ENCODE assay signal across 1 cellular context in the genomic region with DNA sequence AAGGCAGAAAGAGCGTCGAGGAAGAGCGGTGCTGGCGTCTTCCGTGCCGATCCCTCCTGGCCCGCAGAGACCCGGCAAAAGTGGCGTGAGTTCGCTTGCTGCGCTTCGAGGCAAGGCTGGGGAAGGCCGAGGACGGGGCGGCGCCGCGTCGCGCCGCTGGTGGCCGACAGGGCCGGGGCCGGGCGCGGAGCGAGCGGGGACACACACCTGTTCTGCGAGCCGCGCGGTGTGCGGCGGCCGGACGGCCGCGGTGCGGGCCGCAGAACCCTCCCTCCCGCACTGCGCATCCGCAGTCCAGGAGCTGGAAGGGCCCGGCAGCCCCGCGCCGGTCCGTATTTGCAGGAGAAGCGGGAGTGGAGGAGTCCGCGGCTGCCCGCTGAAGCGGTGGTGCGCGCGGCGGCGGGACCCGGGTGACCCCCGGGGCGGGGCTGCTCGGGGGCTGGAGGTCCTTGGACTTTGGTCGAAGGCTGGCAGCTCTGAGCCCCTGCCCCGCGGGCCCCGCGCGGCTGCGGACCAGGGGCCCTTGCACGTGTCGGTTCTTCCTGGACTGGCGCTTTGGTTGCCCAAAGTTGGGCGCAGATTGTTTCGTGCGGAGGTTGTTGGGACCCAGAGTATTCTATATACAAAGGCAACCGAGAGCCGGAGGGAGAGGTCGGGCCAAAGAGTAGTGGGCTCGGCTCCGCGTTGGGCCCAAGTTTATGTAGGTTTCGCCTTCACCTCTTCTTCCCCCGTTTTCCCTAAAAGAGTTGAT.
A peak's percentile ranks its signal among the peaks of the same experiment; 100 is the strongest.
TF ChIP-seq lines count a peak whose summit lies in the region.

No MANE protein-coding gene starts in this region.

TF ChIP-seq in H1, 55 proteins besides CTCF, POLR2A, EP300 and RAD21 (continued from another document):
- no peak for TF ChIP-seq CREB1 (IDR thresholded peaks at IDR 0.05)
- TF ChIP-seq RNF2 (IDR thresholded peaks at IDR 0.05; ENCODE audit: borderline replicate concordance, low read depth, low read length, missing control alignments, poor library complexity, severe bottlenecking), result no peak
- TF ChIP-seq SIRT6 (IDR thresholded peaks at IDR 0.05; ENCODE audit: low read length), result no peak
- TF ChIP-seq SUZ12 (IDR thresholded peaks at IDR 0.05; ENCODE audit: low read length), result peak; percentile 90
- no peak for TF ChIP-seq FOSL1 (IDR thresholded peaks at IDR 0.05; ENCODE audit: insufficient read depth, low read depth, low read length)
- TF ChIP-seq CHD2 (IDR thresholded peaks at IDR 0.05; ENCODE audit: low read length), result no peak
- TF ChIP-seq, protein P1, sequence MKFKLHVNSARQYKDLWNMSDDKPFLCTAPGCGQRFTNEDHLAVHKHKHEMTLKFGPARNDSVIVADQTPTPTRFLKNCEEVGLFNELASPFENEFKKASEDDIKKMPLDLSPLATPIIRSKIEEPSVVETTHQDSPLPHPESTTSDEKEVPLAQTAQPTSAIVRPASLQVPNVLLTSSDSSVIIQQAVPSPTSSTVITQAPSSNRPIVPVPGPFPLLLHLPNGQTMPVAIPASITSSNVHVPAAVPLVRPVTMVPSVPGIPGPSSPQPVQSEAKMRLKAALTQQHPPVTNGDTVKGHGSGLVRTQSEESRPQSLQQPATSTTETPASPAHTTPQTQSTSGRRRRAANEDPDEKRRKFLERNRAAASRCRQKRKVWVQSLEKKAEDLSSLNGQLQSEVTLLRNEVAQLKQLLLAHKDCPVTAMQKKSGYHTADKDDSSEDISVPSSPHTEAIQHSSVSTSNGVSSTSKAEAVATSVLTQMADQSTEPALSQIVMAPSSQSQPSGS (IDR thresholded peaks at IDR 0.05; ENCODE audit: low read length), result no peak
- TF ChIP-seq, protein P2, sequence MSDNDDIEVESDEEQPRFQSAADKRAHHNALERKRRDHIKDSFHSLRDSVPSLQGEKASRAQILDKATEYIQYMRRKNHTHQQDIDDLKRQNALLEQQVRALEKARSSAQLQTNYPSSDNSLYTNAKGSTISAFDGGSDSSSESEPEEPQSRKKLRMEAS (IDR thresholded peaks at IDR 0.05), result peak; percentile 56
- peak; percentile 65 for TF ChIP-seq RBBP5 (IDR thresholded peaks at IDR 0.05; ENCODE audit: borderline replicate concordance, low read depth, low read length)
- TF ChIP-seq KDM4A (IDR thresholded peaks at IDR 0.05; ENCODE audit: low read depth, low read length, severe bottlenecking), result peak; percentile 72
- TF ChIP-seq JUND (IDR thresholded peaks at IDR 0.05; ENCODE audit: low read length), result no peak
- peak; percentile 85 for TF ChIP-seq EZH2 (IDR thresholded peaks at IDR 0.05; ENCODE audit: low read depth, low read length, severe bottlenecking)
- TF ChIP-seq EGR1 (IDR thresholded peaks at IDR 0.05; ENCODE audit: borderline replicate concordance, low read depth, low read length), result no peak
- no peak for TF ChIP-seq SIN3A (conservative IDR thresholded peaks at IDR 0.05 in 1 of 2, IDR thresholded peaks at IDR 0.05 in 1 of 2; ENCODE audit: low read depth in 1 of 2, low read length in 2 of 2)
- TF ChIP-seq BCL11A (IDR thresholded peaks at IDR 0.05; ENCODE audit: low read depth in 2 of 2, low read length in 2 of 2), result no peak
- no peak for TF ChIP-seq NANOG (IDR thresholded peaks at IDR 0.05; ENCODE audit: insufficient read depth, low read depth, low read length, poor library complexity, severe bottlenecking)
- TF ChIP-seq SIX5 (IDR thresholded peaks at IDR 0.05; ENCODE audit: low read depth, low read length), result no peak
- TF ChIP-seq RXRA (IDR thresholded peaks at IDR 0.05; ENCODE audit: insufficient read depth, low read depth, low read length), result no peak
- no peak for TF ChIP-seq HDAC6 (IDR thresholded peaks at IDR 0.05; ENCODE audit: low read depth, low read length)
- no peak for TF ChIP-seq TAF7 (optimal IDR thresholded peaks at IDR 0.05; ENCODE audit: borderline replicate concordance, low read depth, low read length)
- no peak for TF ChIP-seq SAP30 (IDR thresholded peaks at IDR 0.05; ENCODE audit: insufficient read depth, insufficient replicate concordance, low read length)
- TF ChIP-seq PHF8 (conservative IDR thresholded peaks at IDR 0.05; ENCODE audit: low read depth, low read length), result no peak
- TF ChIP-seq, protein P3, sequence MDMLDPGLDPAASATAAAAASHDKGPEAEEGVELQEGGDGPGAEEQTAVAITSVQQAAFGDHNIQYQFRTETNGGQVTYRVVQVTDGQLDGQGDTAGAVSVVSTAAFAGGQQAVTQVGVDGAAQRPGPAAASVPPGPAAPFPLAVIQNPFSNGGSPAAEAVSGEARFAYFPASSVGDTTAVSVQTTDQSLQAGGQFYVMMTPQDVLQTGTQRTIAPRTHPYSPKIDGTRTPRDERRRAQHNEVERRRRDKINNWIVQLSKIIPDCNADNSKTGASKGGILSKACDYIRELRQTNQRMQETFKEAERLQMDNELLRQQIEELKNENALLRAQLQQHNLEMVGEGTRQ (IDR thresholded peaks at IDR 0.05; ENCODE audit: low read length), result no peak
